ENCODE assay signal across 7 cellular contexts in genomic region chr11:84714316-84714780, GRCh38.
A peak's percentile ranks its signal among the peaks of the same experiment; 100 is the strongest.
DNase-seq lines count a peak whose midpoint lies in the region; ATAC-seq and TF ChIP-seq lines count a peak whose summit lies in the region.

No MANE protein-coding gene starts in this region.

- no peaks in the 10 kb centered on the region for H3K79me2 ChIP-seq in DOHH2 (ENCODE audit: control insufficient read depth, low read length)

- H3F3A ChIP-seq in DOHH2 (ENCODE audit: control insufficient read depth, insufficient read depth): no peaks in the 10 kb centered on the region

- H3K4me3 ChIP-seq in DOHH2 (ENCODE audit: low read length): no peak overlapping the region

- H3K9me2 ChIP-seq in DOHH2 (replicated peaks; ENCODE audit: control insufficient read depth, low read length): no peaks in the 10 kb centered on the region

- H3K27ac ChIP-seq in DOHH2 (ENCODE audit: low read depth, low read length): no peak overlapping the region

- H3K36me3 ChIP-seq in DOHH2 (ENCODE audit: control insufficient read depth, low read length): no peaks in the 10 kb centered on the region

- H3K4me2 ChIP-seq in DOHH2 (ENCODE audit: low read length): no peak overlapping the region

- peak; percentile 46 for TF ChIP-seq CTCF in DOHH2 (IDR thresholded peaks at IDR 0.05; ENCODE audit: low read depth, low read length, poor library complexity, severe bottlenecking)

- H3K27me3 ChIP-seq in DOHH2 (ENCODE audit: control insufficient read depth, low read length): no peaks in the 10 kb centered on the region

- no peaks in the 10 kb centered on the region for H3K4me1 ChIP-seq in DOHH2 (ENCODE audit: control insufficient read depth, low read length)

- no peaks in the 10 kb centered on the region for H3K9me3 ChIP-seq in DOHH2 (ENCODE audit: control insufficient read depth, insufficient read depth, low read length)

- DNase-seq in NCI-H526 (lab: John Stamatoyannopoulos, UW) (peak; percentile 53 to 75), amniotic epithelial cell (ENCODE audit: low read depth) (peak; percentile 1), kidney glomerular epithelial cell (lab: John Stamatoyannopoulos, UW) (peak; percentile 57), T-helper 9 cell (no peak)

- no peaks in the 10 kb centered on the region for H4K20me1 ChIP-seq in DOHH2 (ENCODE audit: control insufficient read depth, insufficient read depth, low read depth, low read length)

- ATAC-seq in GM19023 (IDR thresholded peaks at IDR 0.05; ENCODE audit: unreplicated experiment) (peak; percentile 55), HG03097 (IDR thresholded peaks at IDR 0.05; ENCODE audit: low FRiP score, unreplicated experiment) (peak; percentile 86)
